5 cellular contexts compared by ENCODE assay signal in genomic region chr11:44654057-44654456, GRCh38.
"Had no signal": no experiment of that assay in that cellular context is flagged by ENCODE, and none has a peak within 500 bp of the region (broad histone marks: within the 10 kb centered on the region; RNA-seq: fewer than 3 reads in every experiment).

No MANE protein-coding gene starts in this region.

- ATAC-seq: GM23338, HepG2 had no signal

- H3K4me3 ChIP-seq: GM23338 had no signal

- H3K27ac ChIP-seq: HL-60 had no signal

- DNase-seq: H9, HCEC 1CT had no signal
